In genomic region chr5:139394654-139395566, GRCh38 we compare ENCODE assay signal across 8 cellular contexts. TPM values are rescaled to one million over a fixed set of nuclear protein-coding genes. Genes with fewer than 3 reads are reported as not detected.
A peak's percentile ranks its signal among the peaks of the same experiment; 100 is the strongest.
DNase-seq lines count a peak whose midpoint lies in the region; ATAC-seq lines count a peak whose summit lies in the region.

Gene PROB1 (minus strand): TSS chr5:139395104. CDS start chr5:139395081, 23 bp downstream.

- H3K9me3 Mint-ChIP-seq in stimulated activated naive CD8-positive, alpha-beta T cell treated with anti-CD3 and anti-CD28 coated beads, Interleukin-15, Interleukin-2, amounts not matched to agents 100 ng/mL and 50 ng/mL, for 24 hours: no peaks in the 10 kb centered on the region

- H3K4me1 ChIP-seq in effector memory CD4-positive, alpha-beta T cell (ENCODE audit: control insufficient read depth, insufficient read depth, low read length, poor library complexity, severe bottlenecking): peaks cover 42% of the 10 kb centered on the region
- no peaks in the 10 kb centered on the region for H3K4me1 ChIP-seq in aorta (ENCODE audit: control insufficient read depth in 1 of 2, insufficient read depth in 2 of 2, low read length in 2 of 2)

- H3K36me3 ChIP-seq in effector memory CD4-positive, alpha-beta T cell (ENCODE audit: control insufficient read depth, insufficient read depth, low read length): no peaks in the 10 kb centered on the region
- no peaks in the 10 kb centered on the region for H3K36me3 ChIP-seq in aorta (ENCODE audit: control insufficient read depth in 1 of 2, insufficient read depth in 2 of 2, low read length in 1 of 2)

- no peaks in the 10 kb centered on the region for H3K27me3 ChIP-seq in effector memory CD4-positive, alpha-beta T cell (replicated peaks; ENCODE audit: control insufficient read depth, insufficient read depth, low read length, poor library complexity, severe bottlenecking)
- H3K27me3 ChIP-seq in aorta (ENCODE audit: control insufficient read depth in 1 of 2, insufficient read depth in 2 of 2, low read length in 1 of 2): no peaks in the 10 kb centered on the region

- intact Hi-C loops in aorta (cut with DNase I): no loop called here

- no peaks in the 10 kb centered on the region for H3K9me3 ChIP-seq in effector memory CD4-positive, alpha-beta T cell (ENCODE audit: control insufficient read depth, low read length)
- H3K9me3 ChIP-seq in aorta (ENCODE audit: control insufficient read depth, low read length): no peaks in the 10 kb centered on the region

- peak within 1 kb of the TSS; percentile 87 for H3K4me3 ChIP-seq in effector memory CD4-positive, alpha-beta T cell (ENCODE audit: insufficient read depth, low read depth, low read length, poor library complexity, severe bottlenecking)
- peak within 1 kb of the TSS; percentile 1 to 9 for H3K4me3 ChIP-seq in aorta (ENCODE audit: low read length in 2 of 2)

- peaks cover 5% of the 10 kb centered on the region for H3K36me3 Mint-ChIP-seq in stimulated activated naive CD8-positive, alpha-beta T cell treated with anti-CD3 and anti-CD28 coated beads, Interleukin-15, Interleukin-2, amounts not matched to agents 100 ng/mL and 50 ng/mL, for 24 hours (ENCODE audit: low read depth)

- H3K27ac Mint-ChIP-seq in stimulated activated naive CD8-positive, alpha-beta T cell treated with anti-CD3 and anti-CD28 coated beads, Interleukin-15, Interleukin-2, amounts not matched to agents 100 ng/mL and 50 ng/mL, for 24 hours: no peak within 1 kb of the TSS

- ATAC-seq in stimulated activated naive CD8-positive, alpha-beta T cell treated with anti-CD3 and anti-CD28 coated beads, Interleukin-15, Interleukin-2, amounts not matched to agents 100 U/mL and 50 U/mL, for 24 hours: no peak
- ATAC-seq in aorta (ENCODE audit: low FRiP score) (peak; percentile 56), GM18867 (IDR thresholded peaks at IDR 0.05; ENCODE audit: unreplicated experiment) (no peak), GM21825 (IDR thresholded peaks at IDR 0.05; ENCODE audit: unreplicated experiment) (no peak), HG03039 (IDR thresholded peaks at IDR 0.05; ENCODE audit: unreplicated experiment) (no peak)

- peak within 1 kb of the TSS; percentile 95 for H3K4me3 Mint-ChIP-seq in stimulated activated naive CD8-positive, alpha-beta T cell treated with anti-CD3 and anti-CD28 coated beads, Interleukin-15, Interleukin-2, amounts not matched to agents 100 ng/mL and 50 ng/mL, for 24 hours

- H3K27me3 Mint-ChIP-seq in stimulated activated naive CD8-positive, alpha-beta T cell treated with anti-CD3 and anti-CD28 coated beads, Interleukin-15, Interleukin-2, amounts not matched to agents 100 ng/mL and 50 ng/mL, for 24 hours: no peaks in the 10 kb centered on the region

- H3K27ac ChIP-seq in effector memory CD4-positive, alpha-beta T cell (ENCODE audit: insufficient read depth, low read length, poor library complexity, severe bottlenecking): no peak within 1 kb of the TSS
- no peak within 1 kb of the TSS for H3K27ac ChIP-seq in aorta (ENCODE audit: low read depth in 1 of 2, low read length in 2 of 2)

- 11 to 17% methylated on average over 66 to 76 of the region's 76 CpGs for WGBS in aorta, 2 donors

- no peak for DNase-seq in stimulated activated naive CD8-positive, alpha-beta T cell treated with anti-CD3 and anti-CD28 coated beads, Interleukin-15, Interleukin-2, amounts not matched to agents 100 U/mL and 50 U/mL, for 24 hours
- no peak for DNase-seq in effector memory CD4-positive, alpha-beta T cell
- DNase-seq in myocyte (ENCODE audit: low read depth) (peak; percentile 85), aorta (peak in 1 of 2 donors; percentile 86)

- H3K4me1 Mint-ChIP-seq in stimulated activated naive CD8-positive, alpha-beta T cell treated with anti-CD3 and anti-CD28 coated beads, Interleukin-15, Interleukin-2, amounts not matched to agents 100 ng/mL and 50 ng/mL, for 24 hours (ENCODE audit: low read depth): peaks cover 52% of the 10 kb centered on the region

RNA-seq across cellular contexts. Expression of gene PROB1, which starts in this region (rescaled TPM):
- total RNA-seq in myocyte (58.8 and 59.5 TPM in 2 replicates), aorta (1 to 10 TPM; 2.0 to 3.0 TPM)
- 5.9 TPM for polyA plus RNA-seq in myocyte (2012)
- polyA plus RNA-seq in aorta: under 1 TPM; 0.13 to 0.31 TPM

Comparison
In these comparisons a context has a peak if more than half of its experiments do, and no peak if none do; other contexts are left out.
1. RNA of gene PROB1 (total RNA-seq): 58.8 to 59.5 TPM in myocyte; 2.0 to 3.0 TPM in aorta; every median in the first group is over 10 times any median in the second.